In the genomic region with DNA sequence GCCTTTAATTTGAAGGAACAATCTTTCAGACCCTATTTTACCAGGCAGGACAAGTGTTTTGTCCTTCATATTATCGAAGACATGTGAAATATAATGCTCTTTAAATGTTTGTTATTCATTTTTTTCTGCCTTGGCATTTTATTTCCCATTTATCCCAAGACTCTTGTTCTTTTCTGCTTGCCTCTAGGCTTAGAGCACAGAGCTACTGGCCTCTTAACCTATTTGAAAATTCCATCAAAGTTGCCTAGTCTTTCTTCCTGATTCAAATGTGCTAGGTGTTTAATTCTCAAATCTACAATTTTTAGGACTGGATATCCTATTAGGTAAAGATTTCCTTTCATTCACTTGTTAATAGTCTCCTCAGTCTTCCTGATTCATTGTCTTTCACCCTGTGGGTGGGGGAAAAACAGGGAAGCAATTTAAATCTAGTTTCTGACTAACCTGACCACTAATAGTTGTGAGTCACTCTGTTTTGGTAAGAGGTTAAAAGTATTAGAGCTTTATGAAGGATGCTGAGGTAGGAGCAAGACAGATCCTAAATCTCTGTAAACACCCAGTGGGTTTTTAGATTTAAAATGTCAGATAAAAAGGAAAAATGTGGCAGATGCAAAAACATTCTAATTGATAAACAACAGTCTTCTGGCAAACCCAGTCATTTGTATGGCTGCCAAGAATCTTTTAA, we compare ENCODE assay signal across 12 cellular contexts. TPM values are rescaled to one million over a fixed set of nuclear protein-coding genes. Genes with fewer than 3 reads are reported as not detected.
DNase-seq lines count a peak whose midpoint lies in the region; ATAC-seq and TF ChIP-seq lines count a peak whose summit lies in the region.
"Had no signal": no experiment of that assay in that cellular context is flagged by ENCODE, and none has a peak within 500 bp of the region (broad histone marks: within the 10 kb centered on the region; RNA-seq: fewer than 3 reads in every experiment).

No MANE protein-coding gene starts in this region.

- no peak for TF ChIP-seq POLR2A in breast epithelium (IDR thresholded peaks at IDR 0.05)

- DNase-seq in MCF 10A (ENCODE audit: unreplicated experiment): peak; percentile 80
- DNase-seq in breast epithelium (ENCODE audit: low spot score in 2 of 2): no peak
- peak; percentile 70 for DNase-seq in Panc1 (ENCODE audit: low read depth, low spot score)
- peak; percentile 68 for DNase-seq in fibroblast of peridontal ligament (ENCODE audit: extremely low read depth)
- DNase-seq in stimulated activated naive CD8-positive, alpha-beta T cell treated with anti-CD3 and anti-CD28 coated beads, Interleukin-15, amount 100 ng/mL, for 72 hours: peak in 1 of 2 donors; percentile 17
- DNase-seq in NCI-H2196 (lab: John Stamatoyannopoulos, UW; ENCODE audit: unreplicated experiment): no peak
- DNase-seq: CD4-positive, alpha-beta T cell; NCI-H2107; tibial artery had no signal

- intact Hi-C loops in MCF 10A (cut with micrococcal nuclease): no loop called here
- intact Hi-C loops in breast epithelium (cut with DNase I; ENCODE audit: low total_unique reads): no loop called here
- intact Hi-C loops in Panc1 (cut with micrococcal nuclease; ENCODE audit: unreplicated experiment): no loop called here

- H3K4me1 Mint-ChIP-seq in MCF 10A (ENCODE audit: insufficient read depth, unreplicated experiment): peaks cover 24% of the 10 kb centered on the region
- H3K4me1 Mint-ChIP-seq in stimulated activated naive CD8-positive, alpha-beta T cell treated with anti-CD3 and anti-CD28 coated beads, Interleukin-15, amount 100 ng/mL, for 72 hours: peaks cover 38% of the 10 kb centered on the region

- no peak overlapping the region for H3K4me3 Mint-ChIP-seq in MCF 10A (ENCODE audit: unreplicated experiment)
- H3K4me3 Mint-ChIP-seq in stimulated activated naive CD8-positive, alpha-beta T cell treated with anti-CD3 and anti-CD28 coated beads, Interleukin-15, amount 100 ng/mL, for 72 hours: peak overlapping the region; percentile 44 to 62
- H3K4me3 Mint-ChIP-seq: CD4-positive, alpha-beta T cell had no signal

- no peak for TF ChIP-seq CTCF in MCF 10A (IDR thresholded peaks at IDR 0.05; ENCODE audit: unreplicated experiment)
- no peak for TF ChIP-seq CTCF in breast epithelium (IDR thresholded peaks at IDR 0.05)
- no peak for TF ChIP-seq CTCF in Panc1 (IDR thresholded peaks at IDR 0.05)

- in situ Hi-C loops in Panc1 (cut with HindIII; ENCODE audit: low pct_unique_long_range_greater_than_20kb, low sequenced_read_pairs): no loop called here

- CTCF ChIA-PET in MCF 10A (lab: Yijun Ruan, JAX) (interaction anchor here (0.6 to 1.7 kb wide), 3 partner anchors 13 to 129 kb away, joined by 3 to 6 read pairs (median 3); no protein-coding TSS in a partner anchor), Panc1 (lab: Charles Lee) (no interaction called here)

- H3K27me3 Mint-ChIP-seq in MCF 10A (ENCODE audit: insufficient read depth, unreplicated experiment): no peaks in the 10 kb centered on the region
- peaks cover 6% of the 10 kb centered on the region for H3K27me3 Mint-ChIP-seq in stimulated activated naive CD8-positive, alpha-beta T cell treated with anti-CD3 and anti-CD28 coated beads, Interleukin-15, amount 100 ng/mL, for 72 hours
- H3K27me3 Mint-ChIP-seq: CD4-positive, alpha-beta T cell had no signal

- peak overlapping the region in 1 of 2 donors; percentile 31 for H3K27ac ChIP-seq in breast epithelium
- peak overlapping the region; percentile 71 for H3K27ac ChIP-seq in Panc1 (ENCODE audit: low read length)
- H3K27ac ChIP-seq: tibial artery had no signal

- H3K9me3 Mint-ChIP-seq in MCF 10A (ENCODE audit: unreplicated experiment): no peaks in the 10 kb centered on the region
- no peaks in the 10 kb centered on the region for H3K9me3 Mint-ChIP-seq in stimulated activated naive CD8-positive, alpha-beta T cell treated with anti-CD3 and anti-CD28 coated beads, Interleukin-15, amount 100 ng/mL, for 72 hours
- H3K9me3 Mint-ChIP-seq: CD4-positive, alpha-beta T cell had no signal

- POLR2A ChIA-PET in MCF 10A (lab: Yijun Ruan, JAX) (interaction anchor here (0.6 to 1.3 kb wide), 5 partner anchors 18 to 1420 kb away, joined by 3 read pairs; no protein-coding TSS in a partner anchor), Panc1 (lab: Charles Lee) (no interaction called here)

- no TSS peak for BruUV-seq in MCF 10A (replicated peaks; lab: Mats Ljungman, UMichigan)
- BruUV-seq in Panc1 (replicated peaks; lab: Mats Ljungman, UMichigan): no TSS peak

- no peaks in the 10 kb centered on the region for H3K4me1 ChIP-seq in breast epithelium
- peaks cover 18% of the 10 kb centered on the region for H3K4me1 ChIP-seq in Panc1 (ENCODE audit: control insufficient read depth, insufficient read depth, low read length)
- H3K4me1 ChIP-seq: tibial artery had no signal

- H3K4me3 ChIP-seq in breast epithelium: no peak overlapping the region
- H3K4me3 ChIP-seq in Panc1 (ENCODE audit: low read depth in 2 of 2, low read length in 2 of 2): no peak overlapping the region
- H3K4me3 ChIP-seq: tibial artery had no signal

- no peaks in the 10 kb centered on the region for H3K9me3 ChIP-seq in breast epithelium
- H3K9me3 ChIP-seq in Panc1 (ENCODE audit: control insufficient read depth, insufficient read depth, low read depth, low read length): no peaks in the 10 kb centered on the region
- H3K9me3 ChIP-seq: tibial artery had no signal

- H3K27ac Mint-ChIP-seq in MCF 10A (ENCODE audit: low read depth, unreplicated experiment): peak overlapping the region; percentile 54
- no peak overlapping the region for H3K27ac Mint-ChIP-seq in stimulated activated naive CD8-positive, alpha-beta T cell treated with anti-CD3 and anti-CD28 coated beads, Interleukin-15, amount 100 ng/mL, for 72 hours
- H3K27ac Mint-ChIP-seq: CD4-positive, alpha-beta T cell had no signal

- no peaks in the 10 kb centered on the region for H3K36me3 ChIP-seq in breast epithelium
- no peaks in the 10 kb centered on the region for H3K36me3 ChIP-seq in Panc1 (ENCODE audit: control insufficient read depth, insufficient read depth, low read length)
- H3K36me3 ChIP-seq: tibial artery had no signal

- H3K36me3 Mint-ChIP-seq in MCF 10A (ENCODE audit: insufficient read depth, unreplicated experiment): no peaks in the 10 kb centered on the region

- H3K27me3 ChIP-seq in breast epithelium (no peaks in the 10 kb centered on the region), Panc1 (ENCODE audit: control insufficient read depth, insufficient read depth, low read length) (no peaks in the 10 kb centered on the region)
- H3K27me3 ChIP-seq: tibial artery had no signal

- peak; percentile 89 for ATAC-seq in Panc1
- ATAC-seq in stimulated activated naive CD8-positive, alpha-beta T cell treated with anti-CD3 and anti-CD28 coated beads, Interleukin-15, amount 100 ng/mL, for 72 hours: peak; percentile 92
- no peak for ATAC-seq in HG02852 (IDR thresholded peaks at IDR 0.05; ENCODE audit: unreplicated experiment)
- ATAC-seq in GM21526 (IDR thresholded peaks at IDR 0.05; ENCODE audit: low FRiP score, unreplicated experiment): no peak

RNA-seq across cellular contexts. Expression of gene LIPK, which starts 1.5 kb away (rescaled TPM):
- not detected in 2 replicates for total RNA-seq in MCF 10A (2022)
- 1 to 10 TPM in 1 of 3 donors, under 1 TPM in 1, not detected in 1; 0.66 to 3.2 TPM for total RNA-seq in breast epithelium
- not detected for total RNA-seq in Panc1 (2021; ENCODE audit: unreplicated experiment)
- not detected for polyA plus RNA-seq in Panc1 (2012; ENCODE audit: insufficient read length)
- total RNA-seq: CD4-positive, alpha-beta T cell; T-helper 2 cell treated with Interferon-gamma antibody and Interleukin-4, amounts not matched to agents 100 ng/mL and 5 ng/mL, for 36 hours had no signal

RNA-seq across cellular contexts. Expression of gene LIPF, which starts 43.3 kb away (rescaled TPM):
- total RNA-seq in MCF 10A (2022): not detected in 2 replicates
- total RNA-seq in breast epithelium: not detected
- not detected for total RNA-seq in Panc1 (2021; ENCODE audit: unreplicated experiment)
- not detected for polyA plus RNA-seq in Panc1 (2012; ENCODE audit: insufficient read length)
- total RNA-seq: CD4-positive, alpha-beta T cell; T-helper 2 cell treated with Interferon-gamma antibody and Interleukin-4, amounts not matched to agents 100 ng/mL and 5 ng/mL, for 36 hours had no signal

RNA-seq across cellular contexts. Expression of gene LIPN, which starts 52.2 kb away (rescaled TPM):
- total RNA-seq in MCF 10A (2022) (not detected in 2 replicates), breast epithelium (not detected), Panc1 (2021; ENCODE audit: unreplicated experiment) (not detected)
- polyA plus RNA-seq in Panc1 (2012; ENCODE audit: insufficient read length): not detected
- total RNA-seq: CD4-positive, alpha-beta T cell; T-helper 2 cell treated with Interferon-gamma antibody and Interleukin-4, amounts not matched to agents 100 ng/mL and 5 ng/mL, for 36 hours had no signal

Comparison
In these comparisons a context has a peak if more than half of its experiments do, and no peak if none do; other contexts are left out.
1. DNase-seq: peak in MCF 10A (single experiment), Panc1 (single experiment) and fibroblast of peridontal ligament (single experiment); none in breast epithelium (0 of 2) and NCI-H2196 (single experiment).
2. ATAC-seq: peak in Panc1 (single experiment) and stimulated activated naive CD8-positive, alpha-beta T cell treated with anti-CD3 and anti-CD28 coated beads, Interleukin-15, amount 100 ng/mL, for 72 hours (single experiment); none in HG02852 (single experiment) and GM21526 (single experiment).